Comparison of ENCODE assay signal across 8 cellular contexts in the genomic region with DNA sequence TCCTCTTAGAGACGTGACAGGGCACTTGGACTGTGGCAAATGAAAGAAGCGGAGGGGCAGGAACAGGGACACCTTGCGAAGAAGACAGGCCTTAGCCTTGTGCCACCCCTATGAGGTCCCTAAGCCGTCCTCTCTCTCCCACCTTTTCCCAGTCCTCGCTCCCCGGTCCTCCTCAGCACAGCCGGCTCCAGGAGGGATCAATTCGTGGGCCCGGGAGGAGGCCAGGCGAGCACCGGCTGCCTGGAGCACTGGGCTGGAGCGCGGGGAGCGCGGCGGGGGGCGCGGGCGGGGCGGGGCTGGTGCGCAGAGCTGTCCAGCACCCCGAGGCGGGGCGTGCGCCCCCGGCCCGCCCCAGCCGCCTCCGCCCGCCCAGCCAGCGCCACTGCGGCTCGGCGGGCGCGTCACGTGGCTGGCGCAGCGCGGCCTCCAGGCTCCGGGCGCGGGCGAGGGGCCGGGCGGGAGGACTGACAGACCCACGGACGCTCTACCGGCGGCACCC. TPM values are rescaled to one million over a fixed set of nuclear protein-coding genes. Genes with fewer than 3 reads are reported as not detected.
DNase-seq lines count a peak whose midpoint lies in the region; ATAC-seq, FAIRE-seq and TF ChIP-seq lines count a peak whose summit lies in the region.

A gene with protein sequence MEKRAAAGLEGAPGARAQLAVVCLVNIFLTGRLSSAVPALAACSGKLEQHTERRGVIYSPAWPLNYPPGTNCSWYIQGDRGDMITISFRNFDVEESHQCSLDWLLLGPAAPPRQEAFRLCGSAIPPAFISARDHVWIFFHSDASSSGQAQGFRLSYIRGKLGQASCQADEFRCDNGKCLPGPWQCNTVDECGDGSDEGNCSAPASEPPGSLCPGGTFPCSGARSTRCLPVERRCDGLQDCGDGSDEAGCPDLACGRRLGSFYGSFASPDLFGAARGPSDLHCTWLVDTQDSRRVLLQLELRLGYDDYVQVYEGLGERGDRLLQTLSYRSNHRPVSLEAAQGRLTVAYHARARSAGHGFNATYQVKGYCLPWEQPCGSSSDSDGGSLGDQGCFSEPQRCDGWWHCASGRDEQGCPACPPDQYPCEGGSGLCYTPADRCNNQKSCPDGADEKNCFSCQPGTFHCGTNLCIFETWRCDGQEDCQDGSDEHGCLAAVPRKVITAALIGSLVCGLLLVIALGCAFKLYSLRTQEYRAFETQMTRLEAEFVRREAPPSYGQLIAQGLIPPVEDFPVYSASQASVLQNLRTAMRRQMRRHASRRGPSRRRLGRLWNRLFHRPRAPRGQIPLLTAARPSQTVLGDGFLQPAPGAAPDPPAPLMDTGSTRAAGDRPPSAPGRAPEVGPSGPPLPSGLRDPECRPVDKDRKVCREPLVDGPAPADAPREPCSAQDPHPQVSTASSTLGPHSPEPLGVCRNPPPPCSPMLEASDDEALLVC (plus strand): TSS at position 467 of the 499 bp plus-strand sequence. CDS start 456 bp downstream, outside the sequence.

- ATAC-seq in activated T-cell treated with anti-CD3 and anti-CD28 coated beads, Interleukin-2, amount 50 U/mL, for 72 hours (replicated peaks in 1 of 2) = peak; percentile 35 to 40
- ATAC-seq in mucosa of descending colon = peak; percentile 64
- peak; percentile 74 for ATAC-seq in upper lobe of right lung
- no peak for ATAC-seq in GM19455 (IDR thresholded peaks at IDR 0.05; ENCODE audit: unreplicated experiment)

- H3K27ac Mint-ChIP-seq in activated T-cell treated with anti-CD3 and anti-CD28 coated beads, Interleukin-2, amount 50 U/mL, for 72 hours = no peak within 1 kb of the TSS

- no peaks in the 10 kb centered on the region for H3K79me2 ChIP-seq in endothelial cell of umbilical vein (ENCODE audit: control insufficient read depth, insufficient read depth, low read length)

- H3K4me1 ChIP-seq in Peyer's patch (peaks cover 0 to 13% (median 4%) of the 10 kb centered on the region in 4 donors), endothelial cell of umbilical vein (ENCODE audit: control insufficient read depth, extremely low read depth, insufficient read depth, low read length) (peaks cover 3% of the 10 kb centered on the region), mucosa of descending colon (ENCODE audit: low read depth) (peaks cover 5% of the 10 kb centered on the region), upper lobe of right lung (peaks cover 6% of the 10 kb centered on the region)

- H3K27me3 ChIP-seq in Peyer's patch (no peaks in the 10 kb centered on the region), endothelial cell of umbilical vein (ENCODE audit: control insufficient read depth in 2 of 2, insufficient read depth in 2 of 2, low read length in 2 of 2) (peaks cover 2 to 4% of the 10 kb centered on the region in 2 experiments), upper lobe of right lung (no peaks in the 10 kb centered on the region)

- no peaks in the 10 kb centered on the region for H3K9me3 Mint-ChIP-seq in activated T-cell treated with anti-CD3 and anti-CD28 coated beads, Interleukin-2, amount 50 U/mL, for 72 hours

- no peak for FAIRE-seq in endothelial cell of umbilical vein (lab: Jason Lieb, UNC)

- H3K36me3 Mint-ChIP-seq in activated T-cell treated with anti-CD3 and anti-CD28 coated beads, Interleukin-2, amount 50 U/mL, for 72 hours (ENCODE audit: insufficient read depth in 2 of 2) = no peaks in the 10 kb centered on the region

- H2AFZ ChIP-seq in endothelial cell of umbilical vein (ENCODE audit: low read depth, low read length) = peak within 1 kb of the TSS; percentile 67

- H3K9ac ChIP-seq in endothelial cell of umbilical vein (replicated peaks; ENCODE audit: extremely low read depth, insufficient read depth, low read length) = peak within 1 kb of the TSS; percentile 55

- peak within 1 kb of the TSS; percentile 64 to 65 for H3K4me3 Mint-ChIP-seq in activated T-cell treated with anti-CD3 and anti-CD28 coated beads, Interleukin-2, amount 50 U/mL, for 72 hours

- peaks cover 32% of the 10 kb centered on the region for H3K27me3 Mint-ChIP-seq in activated T-cell treated with anti-CD3 and anti-CD28 coated beads, Interleukin-2, amount 50 U/mL, for 72 hours (ENCODE audit: low read depth)

- no peaks in the 10 kb centered on the region for H3K4me1 Mint-ChIP-seq in activated T-cell treated with anti-CD3 and anti-CD28 coated beads, Interleukin-2, amount 50 U/mL, for 72 hours (ENCODE audit: low read depth)

- no peaks in the 10 kb centered on the region for H3K9me1 ChIP-seq in endothelial cell of umbilical vein (replicated peaks; ENCODE audit: control insufficient read depth, extremely low read depth, insufficient read depth, low read length)

- POLR2A ChIA-PET in endothelial cell of umbilical vein (lab: Charles Lee) = no interaction called here

- TF ChIP-seq CTCF in Peyer's patch (IDR thresholded peaks at IDR 0.05) = no peak
- no peak for TF ChIP-seq CTCF in endothelial cell of umbilical vein (IDR thresholded peaks at IDR 0.05; ENCODE audit: extremely low read depth in 1 of 2, insufficient read depth in 1 of 2, low read depth in 1 of 2, low read length in 2 of 2)
- no peak for TF ChIP-seq CTCF in mucosa of descending colon (IDR thresholded peaks at IDR 0.05)
- no peak for TF ChIP-seq CTCF in upper lobe of right lung (IDR thresholded peaks at IDR 0.05)

- H3K4me3 ChIP-seq in Peyer's patch = peak within 1 kb of the TSS; percentile 29 to 74 (median 56)
- peak within 1 kb of the TSS; percentile 19 to 51 (median 39) for H3K4me3 ChIP-seq in endothelial cell of umbilical vein (replicated peaks in 1 of 3; ENCODE audit: insufficient read depth in 1 of 3, low read depth in 1 of 3, low read length in 3 of 3)
- H3K4me3 ChIP-seq in mucosa of descending colon = peak within 1 kb of the TSS; percentile 17
- H3K4me3 ChIP-seq in upper lobe of right lung = peak within 1 kb of the TSS; percentile 56

- TF ChIP-seq POLR2A in Peyer's patch (IDR thresholded peaks at IDR 0.05) (no peak), endothelial cell of umbilical vein (IDR thresholded peaks at IDR 0.05; ENCODE audit: low read depth, low read length) (no peak)

- CTCF ChIA-PET in endothelial cell of umbilical vein (lab: Charles Lee) = interaction anchor here (5.2 kb wide), 1 partner anchor 10 kb away, joined by 43 read pairs; no protein-coding TSS in a partner anchor

- H3K27ac ChIP-seq in Peyer's patch (peak within 1 kb of the TSS in 3 of 4 donors; percentile 17 to 62 (median 58)), endothelial cell of umbilical vein (ENCODE audit: insufficient read depth, low read depth, low read length) (no peak within 1 kb of the TSS), upper lobe of right lung (no peak within 1 kb of the TSS)

- H3K4me2 ChIP-seq in endothelial cell of umbilical vein (ENCODE audit: insufficient read depth, low read length) = peak within 1 kb of the TSS; percentile 49

- no peak for DNase-seq in activated T-cell treated with anti-CD3 and anti-CD28 coated beads, Interleukin-2, amount 50 U/mL, for 72 hours
- DNase-seq in activated T-cell treated with anti-CD3 and anti-CD28 coated beads for 4 hours (no peak), Peyer's patch (peak in 1 of 3 donors; percentile 63), endothelial cell of umbilical vein (ENCODE audit: low read depth, low spot score) (peak; percentile 13), mucosa of descending colon (peak; percentile 27 to 57 (median 41)), upper lobe of right lung (peak; percentile 78), SKM-1 (lab: John Stamatoyannopoulos, UW; ENCODE audit: unreplicated experiment) (no peak)

- no peaks in the 10 kb centered on the region for H3K9me3 ChIP-seq in Peyer's patch
- no peaks in the 10 kb centered on the region for H3K9me3 ChIP-seq in endothelial cell of umbilical vein (replicated peaks; ENCODE audit: control insufficient read depth, insufficient read depth, low read length)
- H3K9me3 ChIP-seq in mucosa of descending colon = no peaks in the 10 kb centered on the region
- no peaks in the 10 kb centered on the region for H3K9me3 ChIP-seq in upper lobe of right lung

- intact Hi-C loops in endothelial cell of umbilical vein (cut with micrococcal nuclease) (loop anchor here (2.0 kb wide), 1 partner anchor 17 kb away; no protein-coding TSS in a partner anchor), mucosa of descending colon (cut with DNase I, micrococcal nuclease) (no loop called here), upper lobe of right lung (cut with DNase I) (no loop called here)

- H4K20me1 ChIP-seq in endothelial cell of umbilical vein (replicated peaks; ENCODE audit: control insufficient read depth, extremely low read depth, insufficient read depth, low read length) = no peaks in the 10 kb centered on the region

- no TSS peak for BruUV-seq in endothelial cell of umbilical vein (replicated peaks; lab: Mats Ljungman, UMichigan)

- dilution Hi-C loops in endothelial cell of umbilical vein (cut with MboI; ENCODE audit: extremely low pct_ligation_motif_present, low sequenced_read_pairs) = no loop called here

- H3K36me3 ChIP-seq in Peyer's patch = peaks cover 0 to 5% (median 0%) of the 10 kb centered on the region in 3 donors
- H3K36me3 ChIP-seq in endothelial cell of umbilical vein (ENCODE audit: control insufficient read depth in 2 of 2, extremely low read depth in 1 of 2, insufficient read depth in 2 of 2, low read length in 2 of 2) = no peaks in the 10 kb centered on the region
- no peaks in the 10 kb centered on the region for H3K36me3 ChIP-seq in mucosa of descending colon (ENCODE audit: low read depth)
- H3K36me3 ChIP-seq in upper lobe of right lung = no peaks in the 10 kb centered on the region

TF ChIP-seq in endothelial cell of umbilical vein, 7 proteins besides CTCF, POLR2A, EP300 and RAD21 (continues in another document):
- TF ChIP-seq, protein P1, sequence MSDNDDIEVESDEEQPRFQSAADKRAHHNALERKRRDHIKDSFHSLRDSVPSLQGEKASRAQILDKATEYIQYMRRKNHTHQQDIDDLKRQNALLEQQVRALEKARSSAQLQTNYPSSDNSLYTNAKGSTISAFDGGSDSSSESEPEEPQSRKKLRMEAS (IDR thresholded peaks at IDR 0.05; ENCODE audit: insufficient read depth, insufficient read length) = no peak
- TF ChIP-seq EZH2 (IDR thresholded peaks at IDR 0.05; ENCODE audit: borderline replicate concordance, low read depth, low read length, severe bottlenecking) = no peak
- TF ChIP-seq POLR2AphosphoS5 (IDR thresholded peaks at IDR 0.05; ENCODE audit: insufficient read depth, low read depth, low read length) = no peak

RNA-seq across cellular contexts. Expression of the gene that starts here (rescaled TPM):
- total RNA-seq in activated T-cell treated with anti-CD3 and anti-CD28 coated beads, Interleukin-2, amount 50 U/mL, for 72 hours = under 1 TPM in 1 of 2 donors, not detected in 1; 0.10 TPM
- total RNA-seq in Peyer's patch = 10 to 100 TPM in 1 of 4 donors, 1 to 10 TPM in 3; 6.7 to 25.6 (median 7.8) TPM
- total RNA-seq in endothelial cell of umbilical vein = 17.8 and 19.4 TPM in 2 replicates
- polyA plus RNA-seq in endothelial cell of umbilical vein = 14.3 and 23.6 TPM in 2 replicates
- 7.2 and 9.7 TPM in 2 replicates for polyA plus RNA-seq in endothelial cell of umbilical vein (2011; cell fraction: cytosol; rRNA removed)
- polyA plus RNA-seq in endothelial cell of umbilical vein (2011; cell fraction: nucleus; rRNA removed) = 9.5 and 14.1 TPM in 2 replicates
- 10.6 and 21.6 TPM in 2 replicates for polyA plus RNA-seq in endothelial cell of umbilical vein (2012)
- polyA minus RNA-seq in endothelial cell of umbilical vein = 6.8 and 9.9 TPM in 2 replicates
- polyA minus RNA-seq in endothelial cell of umbilical vein (2011; cell fraction: cytosol; rRNA and poly(A)+ RNA removed) = 11.5 TPM
- 4.1 and 4.7 TPM in 2 replicates for polyA minus RNA-seq in endothelial cell of umbilical vein (2011; cell fraction: nucleus; rRNA and poly(A)+ RNA removed)
- 10 to 100 TPM in 1 of 3 donors, 1 to 10 TPM in 2; 6.2 to 26.2 (median 7.4) TPM for total RNA-seq in mucosa of descending colon
- 22.0 TPM for total RNA-seq in upper lobe of right lung

Comparison
In these comparisons a context has a peak if more than half of its experiments do, and no peak if none do; other contexts are left out.
1. RNA of the gene that starts here (total RNA-seq): 22.0 TPM in upper lobe of right lung (single experiment), 17.8 to 19.4 TPM in endothelial cell of umbilical vein, 6.7 to 25.6 TPM in Peyer's patch and 6.2 to 26.2 TPM in mucosa of descending colon; 0.10 TPM in activated T-cell treated with anti-CD3 and anti-CD28 coated beads, Interleukin-2, amount 50 U/mL, for 72 hours; every median in the first group is over 4 times any median in the second.
2. Peak in ATAC-seq in activated T-cell treated with anti-CD3 and anti-CD28 coated beads, Interleukin-2, amount 50 U/mL, for 72 hours; RNA of the gene not detected or under 1 TPM.
3. DNase-seq: peak in endothelial cell of umbilical vein (single experiment), mucosa of descending colon (3 of 3) and upper lobe of right lung (single experiment); none in activated T-cell treated with anti-CD3 and anti-CD28 coated beads, Interleukin-2, amount 50 U/mL, for 72 hours (0 of 2), activated T-cell treated with anti-CD3 and anti-CD28 coated beads for 4 hours (single experiment) and SKM-1 (single experiment).
4. H3K27ac ChIP-seq: peak in Peyer's patch (3 of 4); none in endothelial cell of umbilical vein (single experiment) and upper lobe of right lung (single experiment).
5. Peak in every context shown above with its lines, with median percentiles within 50 percentile points of each other: H3K4me3 ChIP-seq.